ENCODE assay signal across 1 cellular context in the genomic region with DNA sequence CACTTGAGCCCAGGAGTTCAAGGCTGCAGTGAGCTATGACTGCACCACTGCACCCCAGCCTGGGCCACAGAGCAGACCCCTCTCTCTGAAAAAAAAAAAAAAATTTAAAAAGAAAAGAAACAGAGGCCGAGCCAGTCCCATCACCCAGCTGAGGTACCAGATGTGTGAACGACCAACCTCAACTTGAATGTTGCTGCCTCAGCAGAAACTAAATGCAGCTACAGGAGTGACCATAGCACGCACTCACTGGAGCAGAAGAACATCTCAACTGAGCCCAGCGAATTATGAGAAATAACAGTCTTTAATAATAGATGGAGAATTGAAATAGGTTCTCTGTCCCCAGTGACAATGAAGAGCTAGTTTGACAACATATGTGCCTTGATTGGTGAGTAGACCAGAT.
TF ChIP-seq lines count a peak whose summit lies in the region.

No MANE protein-coding gene starts in this region.

TF ChIP-seq in IMR-90, 13 proteins besides CTCF, POLR2A, EP300 and RAD21:
- TF ChIP-seq MAFK (IDR thresholded peaks at IDR 0.05; ENCODE audit: low read depth, low read length) = peak; percentile 70
- TF ChIP-seq MXI1 (IDR thresholded peaks at IDR 0.05; ENCODE audit: borderline replicate concordance, low read depth, low read length) = no peak
